22 cellular contexts compared by ENCODE assay signal in genomic region chr9:71755869-71756268, GRCh38.
"Had no signal": no experiment of that assay in that cellular context is flagged by ENCODE, and none has a peak within 500 bp of the region (broad histone marks: within the 10 kb centered on the region; RNA-seq: fewer than 3 reads in every experiment).

No MANE protein-coding gene starts in this region.

- H3K36me3 ChIP-seq: brain microvascular endothelial cell, gastrocnemius medialis, heart right ventricle, lower lobe of right lung, ovary, sigmoid colon, tibial nerve, vagina had no signal

- ATAC-seq: activated CD8-positive, alpha-beta T cell treated with anti-CD3 and anti-CD28 coated beads, Interleukin-2, amount 10 ng/mL, durations not matched to agents 7 days and 5 days; gastrocnemius medialis; heart right ventricle had no signal

- FAIRE-seq: endothelial cell of umbilical vein, TTC549 had no signal

- H3K4me3 ChIP-seq: coronary artery, gastrocnemius medialis, heart right ventricle, lower lobe of right lung, ovary, sigmoid colon, tibial nerve, vagina had no signal

- H3K9me3 ChIP-seq: gastrocnemius medialis, heart right ventricle, lower lobe of right lung, ovary, sigmoid colon, tibial nerve, vagina had no signal

- H3K27me3 ChIP-seq: brain microvascular endothelial cell, gastrocnemius medialis, heart right ventricle, ovary, sigmoid colon, tibial nerve, vagina had no signal

- H3K27ac ChIP-seq: brain microvascular endothelial cell, coronary artery, gastrocnemius medialis, heart right ventricle, lower lobe of right lung, ovary, sigmoid colon, tibial nerve, vagina had no signal

- DNase-seq: activated B cell treated with CpG ODN at 0.5 μM for 24 hours; activated CD4-positive, alpha-beta T cell treated with anti-CD3 and anti-CD28 coated beads for 48 hours; activated CD8-positive, alpha-beta memory T cell treated with anti-CD3 and anti-CD28 coated beads, Interleukin-2, amount 50 U/mL, for 4 hours; activated CD8-positive, alpha-beta T cell treated with anti-CD3 and anti-CD28 coated beads, Interleukin-2, amount 10 ng/mL, durations not matched to agents 7 days and 5 days; activated gamma-delta T cell treated with Interleukin-2 at 50 U/mL for 16 hours; activated naive CD8-positive, alpha-beta T cell treated with anti-CD3 and anti-CD28 coated beads for 36 hours; anterior cingulate cortex; brain microvascular endothelial cell; effector CD4-positive, alpha-beta T cell; gastrocnemius medialis; heart right ventricle; left cardiac atrium; lower lobe of right lung; ovary; sigmoid colon; stimulated activated CD4-positive, alpha-beta T cell treated with anti-CD3 and anti-CD28 coated beads, Interleukin-2, amount 100 ng/mL, for 48 hours; stimulated activated naive B cell treated with anti-CD40 and anti-IgM and Interleukin-4, amounts not matched to agents 10 μg/mL and 1 μg/mL and 100 μg/mL, for 72 hours had no signal
